Comparison of ENCODE assay signal across 27 cellular contexts in genomic region chr4:125484912-125485311, GRCh38.
"Had no signal": no experiment of that assay in that cellular context is flagged by ENCODE, and none has a peak within 500 bp of the region (broad histone marks: within the 10 kb centered on the region; RNA-seq: fewer than 3 reads in every experiment).

No MANE protein-coding gene starts in this region.

- H3K4me3 ChIP-seq: body of pancreas, breast epithelium, Peyer's patch, SJSA1 had no signal

- H3K9me3 ChIP-seq: body of pancreas, breast epithelium, Peyer's patch, SJSA1, SK-N-SH had no signal

- H3K4me1 ChIP-seq: body of pancreas, breast epithelium, Peyer's patch, SJSA1 had no signal

- DNase-seq: activated CD4-positive, alpha-beta T cell treated with anti-CD3 and anti-CD28 coated beads, Interleukin-2, amount 10 ng/mL, durations not matched to agents 7 days and 5 days; activated CD4-positive, alpha-beta T cell treated with anti-CD3 and anti-CD28 coated beads, Interleukin-2, amount 50 U/mL, for 48 hours; activated CD8-positive, alpha-beta T cell treated with anti-CD3 and anti-CD28 coated beads, Interleukin-2, amount 10 ng/mL, durations not matched to agents 7 days and 5 days; activated gamma-delta T cell; activated naive CD4-positive, alpha-beta T cell treated with Interleukin-2 at 50 U/mL for 16 hours; activated naive CD8-positive, alpha-beta T cell treated with anti-CD3 and anti-CD28 coated beads, Interleukin-2, amount 10 ng/mL, durations not matched to agents 7 days and 5 days; activated T-cell treated with anti-CD3 and anti-CD28 coated beads, Interleukin-2, amount 50 U/mL, for 24 hours; body of pancreas; caudate nucleus; cerebellar nuclear complex; NCI-H1105; NCI-H1417 treated with DMSO at 0.1 percent for 48 hours; NCI-H187 treated with DMSO at 0.1 percent for 48 hours; NCI-H2081; NCI-H2171 treated with DMSO at 0.1 percent for 48 hours; NCI-H226; NCI-H446 treated with DMSO at 0.1 percent for 48 hours; NCI-H524; NCI-H69; NK-92 treated with Interleukin-12 subunit alpha and Interleukin-12 subunit beta, amount 100 ng/mL, for 24 hours; PC-3; Peyer's patch; RPMI8226; SHP77 treated with DMSO at 0.1 percent for 48 hours; SK-N-SH had no signal

- H3K36me3 ChIP-seq: Peyer's patch had no signal

- H3K27ac ChIP-seq: body of pancreas, breast epithelium, Peyer's patch, SJSA1 had no signal

- ATAC-seq: activated CD8-positive, alpha-beta T cell treated with anti-CD3 and anti-CD28 coated beads, Interleukin-2, amount 10 ng/mL, durations not matched to agents 7 days and 5 days; body of pancreas; PC-3 had no signal

- H3K27me3 ChIP-seq: body of pancreas, breast epithelium, Peyer's patch, SJSA1 had no signal
